In the genomic region with DNA sequence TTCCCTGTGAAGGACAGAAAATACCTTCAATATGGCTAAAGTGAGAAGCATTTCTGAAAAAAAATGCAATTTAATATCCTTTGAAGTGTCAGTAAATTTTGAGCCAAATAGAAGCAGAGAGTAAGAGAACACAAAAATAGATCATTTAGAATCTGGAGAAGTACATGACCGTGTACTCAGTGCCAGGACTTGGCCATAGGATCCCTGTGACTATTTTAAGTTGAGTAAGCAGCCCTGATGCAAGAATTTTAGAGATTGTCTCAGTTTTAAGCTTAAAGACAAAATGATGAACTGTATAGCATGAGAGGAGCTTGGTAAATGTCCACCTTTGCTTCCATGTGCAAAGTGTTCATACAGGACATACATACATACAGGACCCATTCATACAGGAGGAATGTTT, we compare ENCODE assay signal across 11 cellular contexts. TPM values are rescaled to one million over a fixed set of nuclear protein-coding genes. Genes with fewer than 3 reads are reported as not detected.
DNase-seq lines count a peak whose midpoint lies in the region; ATAC-seq, FAIRE-seq and TF ChIP-seq lines count a peak whose summit lies in the region.
"Had no signal": no experiment of that assay in that cellular context is flagged by ENCODE, and none has a peak within 500 bp of the region (broad histone marks: within the 10 kb centered on the region; RNA-seq: fewer than 3 reads in every experiment).

No MANE protein-coding gene starts in this region.

- H3K27ac Mint-ChIP-seq in Calu3 (ENCODE audit: unreplicated experiment) (peak overlapping the region; percentile 94), T-helper 17 cell (peak overlapping the region; percentile 90)

- TF ChIP-seq CTCF in A549 (IDR thresholded peaks at IDR 0.05) = no peak
- TF ChIP-seq CTCF in Calu3 (IDR thresholded peaks at IDR 0.05; ENCODE audit: unreplicated experiment) = no peak
- no peak for TF ChIP-seq CTCF in fibroblast of the aortic adventitia (IDR thresholded peaks at IDR 0.05; ENCODE audit: insufficient read depth, low read length)

- ATAC-seq in A549 (no peak), T-helper 17 cell (no peak), GM18867 (IDR thresholded peaks at IDR 0.05; ENCODE audit: unreplicated experiment) (no peak)
- no peak for ATAC-seq in activated CD4-positive, CD25-positive, alpha-beta regulatory T cell treated with anti-CD3 and anti-CD28 coated beads, Interleukin-2, amount 50 U/mL, for 24 hours

- in situ Hi-C loops in HAP-1 (cut with MboI; ENCODE audit: low sequenced_read_pairs) = no loop called here

- H3K9me3 ChIP-seq in A549 (no peaks in the 10 kb centered on the region), T-helper 17 cell (ENCODE audit: control insufficient read depth, low read length, poor library complexity, severe bottlenecking) (no peaks in the 10 kb centered on the region), HAP-1 (no peaks in the 10 kb centered on the region)

- CTCF ChIA-PET in A549 (lab: Yijun Ruan, JAX) (interaction anchor here (0.6 kb wide), 1 partner anchor 489 kb away, joined by 3 read pairs; no protein-coding TSS in a partner anchor), Calu3 (lab: Charles Lee) (interaction anchor here (0.6 to 1.1 kb wide), 2 partner anchors 338 to 537 kb away, joined by 3 to 4 read pairs; no protein-coding TSS in a partner anchor)

- POLR2A ChIA-PET in A549 (lab: Yijun Ruan, JAX) = interaction anchor here (0.7 kb wide), 1 partner anchor 10 kb away, joined by 6 read pairs; no protein-coding TSS in a partner anchor

- 81% methylated on average over 1 of the region's 1 CpG for WGBS in A549 (ENCODE audit: missing lambda C conversion rate)

- TF ChIP-seq RAD21 in A549 (conservative IDR thresholded peaks at IDR 0.05 in 1 of 2, IDR thresholded peaks at IDR 0.05 in 1 of 2) = no peak

- H3K27me3 ChIP-seq in HAP-1 (ENCODE audit: low read depth) = no peaks in the 10 kb centered on the region

- H3K36me3 Mint-ChIP-seq in Calu3 (ENCODE audit: insufficient read depth, unreplicated experiment) (peaks cover 41% of the 10 kb centered on the region), T-helper 17 cell (ENCODE audit: low read depth) (peaks cover 3% of the 10 kb centered on the region)

- DNase-seq in A549 (ENCODE audit: low read depth in 1 of 2, low spot score in 1 of 2) (no peak), Calu3 (no peak), T-helper 17 cell (no peak), fibroblast of the aortic adventitia (ENCODE audit: low read depth) (peak; percentile 75), HAP-1 (ENCODE audit: low spot score in 2 of 2) (no peak), HuH-7 (ENCODE audit: low spot score) (no peak)
- DNase-seq: NCI-H2029 had no signal

- H3K4me3 Mint-ChIP-seq in Calu3 (ENCODE audit: low read depth, unreplicated experiment) = peak overlapping the region; percentile 77
- H3K4me3 Mint-ChIP-seq in T-helper 17 cell = peak overlapping the region; percentile 72

- no peak for TF ChIP-seq POLR2A in A549 (IDR thresholded peaks at IDR 0.05; ENCODE audit: low read length)

- H3K4me1 ChIP-seq in A549 (peaks cover 52% of the 10 kb centered on the region), HAP-1 (peaks cover 45% of the 10 kb centered on the region)

- BruUV-seq in Calu3 (replicated peaks; lab: Mats Ljungman, UMichigan) = no TSS peak

- peak overlapping the region; percentile 92 for H3K4me2 ChIP-seq in A549

- intact Hi-C loops in Calu3 (cut with micrococcal nuclease; ENCODE audit: unreplicated experiment) = loop anchor here (10.0 kb wide), 1 partner anchor 54 kb away; no protein-coding TSS in a partner anchor

- peak overlapping the region; percentile 57 to 64; a peak in 5 of 6 replicates for H3K27ac ChIP-seq in A549

- H3K36me3 ChIP-seq in HAP-1 (replicated peaks) = peaks cover 7% of the 10 kb centered on the region

- FAIRE-seq in A549 (lab: Jason Lieb, UNC) = no peak
- FAIRE-seq: HTR-8/SVneo had no signal

- no peak for TF ChIP-seq EP300 in A549 (IDR thresholded peaks at IDR 0.05)

- H3K27me3 Mint-ChIP-seq in Calu3 (ENCODE audit: unreplicated experiment) = no peaks in the 10 kb centered on the region
- no peaks in the 10 kb centered on the region for H3K27me3 Mint-ChIP-seq in T-helper 17 cell

- no peak overlapping the region for H3K4me3 ChIP-seq in A549
- H3K4me3 ChIP-seq in fibroblast of the aortic adventitia (ENCODE audit: low read depth, low read length) = no peak overlapping the region
- H3K4me3 ChIP-seq in HAP-1 = no peak overlapping the region
- H3K4me3 ChIP-seq: skin epidermis had no signal

- H3K4me1 Mint-ChIP-seq in Calu3 (ENCODE audit: low read depth, unreplicated experiment) (peaks cover 21% of the 10 kb centered on the region), T-helper 17 cell (peaks cover 42% of the 10 kb centered on the region)

- H3K9me3 Mint-ChIP-seq in Calu3 (ENCODE audit: low read depth, unreplicated experiment) = no peaks in the 10 kb centered on the region

TF ChIP-seq in A549, 52 proteins besides CTCF, POLR2A, EP300 and RAD21:
- TF ChIP-seq EHF (CRISPR knock-in tag; IDR thresholded peaks at IDR 0.05) (no peak), PHF8 (IDR thresholded peaks at IDR 0.05; ENCODE audit: borderline replicate concordance, low read depth) (no peak)
- TF ChIP-seq, protein P1, sequence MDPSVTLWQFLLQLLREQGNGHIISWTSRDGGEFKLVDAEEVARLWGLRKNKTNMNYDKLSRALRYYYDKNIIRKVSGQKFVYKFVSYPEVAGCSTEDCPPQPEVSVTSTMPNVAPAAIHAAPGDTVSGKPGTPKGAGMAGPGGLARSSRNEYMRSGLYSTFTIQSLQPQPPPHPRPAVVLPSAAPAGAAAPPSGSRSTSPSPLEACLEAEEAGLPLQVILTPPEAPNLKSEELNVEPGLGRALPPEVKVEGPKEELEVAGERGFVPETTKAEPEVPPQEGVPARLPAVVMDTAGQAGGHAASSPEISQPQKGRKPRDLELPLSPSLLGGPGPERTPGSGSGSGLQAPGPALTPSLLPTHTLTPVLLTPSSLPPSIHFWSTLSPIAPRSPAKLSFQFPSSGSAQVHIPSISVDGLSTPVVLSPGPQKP (IDR thresholded peaks at IDR 0.05; ENCODE audit: low read depth, low read length) = no peak

RNA-seq across cellular contexts. Expression of a gene that starts 2.5 kb away (rescaled TPM):
- polyA plus RNA-seq in A549 (2011; rRNA removed) (32.9 and 34.5 TPM in 2 replicates), A549 (2017; fragmentation: RNase III; extraction: RNeasy Plus Mini Kit Qiagen cat#74134 plus additional on column Dnase treatment) (11.4 to 13.4 TPM (median 13.2 TPM) in 3 replicates)
- polyA plus RNA-seq in A549 (2012; cell fraction: cytosol; rRNA removed) = 5.1 and 6.0 TPM in 2 replicates
- 2.8 and 5.4 TPM in 2 replicates for polyA plus RNA-seq in A549 (2012; cell fraction: nucleus; rRNA removed)
- polyA minus RNA-seq in A549 (2011; rRNA and poly(A)+ RNA removed) = 28.6 and 31.1 TPM in 2 replicates
- total RNA-seq in Calu3 (2022) (30.1 and 33.1 TPM in 2 replicates), T-helper 17 cell (10 to 100 TPM; 14.0 to 18.1 TPM), fibroblast of the aortic adventitia (ENCODE audit: low replicate concordance) (20.5 and 20.9 TPM in 2 replicates)
